24 cellular contexts compared by ENCODE assay signal in genomic region chr2:64059270-64059669, GRCh38.
"Had no signal": no experiment of that assay in that cellular context is flagged by ENCODE, and none has a peak within 500 bp of the region (broad histone marks: within the 10 kb centered on the region; RNA-seq: fewer than 3 reads in every experiment).

No MANE protein-coding gene starts in this region.

- ATAC-seq: Right ventricle myocardium inferior, SK-N-SH treated with all-trans-retinoic acid at 6 μM for 48 hours had no signal

- H2AFZ ChIP-seq: PC-9 had no signal

- H3K27ac ChIP-seq: HL-60, KMS-11, PC-9, Peyer's patch, SJCRH30 had no signal

- FAIRE-seq: HTR-8/SVneo had no signal

- H3K36me3 ChIP-seq: Peyer's patch, SJCRH30 had no signal

- H3K9ac ChIP-seq: KMS-11 had no signal

- H3K27me3 ChIP-seq: Peyer's patch, SJCRH30 had no signal

- H3K4me2 ChIP-seq: KMS-11, PC-9 had no signal

- DNase-seq: Kasumi-1, MM.1S, NCI-H1092 treated with DMSO at 0.1 percent for 48 hours, NCI-H1436, NCI-H187, NCI-H2029, NCI-H2081 treated with DMSO at 0.1 percent for 48 hours, NCI-H2171, NCI-H226, NCI-H446, NCI-H510A, NCI-H524 treated with DMSO at 0.1 percent for 48 hours, NCI-H69, NCI-H774, OCI-M1, PC-9, Peyer's patch, SHP77 treated with DMSO at 0.1 percent for 48 hours, SJCRH30 had no signal

- H3K4me1 ChIP-seq: Peyer's patch had no signal

- H3K9me3 ChIP-seq: Peyer's patch, SJCRH30 had no signal

- H3K4me3 ChIP-seq: PC-9, Peyer's patch, SJCRH30 had no signal
